In the genomic region with DNA sequence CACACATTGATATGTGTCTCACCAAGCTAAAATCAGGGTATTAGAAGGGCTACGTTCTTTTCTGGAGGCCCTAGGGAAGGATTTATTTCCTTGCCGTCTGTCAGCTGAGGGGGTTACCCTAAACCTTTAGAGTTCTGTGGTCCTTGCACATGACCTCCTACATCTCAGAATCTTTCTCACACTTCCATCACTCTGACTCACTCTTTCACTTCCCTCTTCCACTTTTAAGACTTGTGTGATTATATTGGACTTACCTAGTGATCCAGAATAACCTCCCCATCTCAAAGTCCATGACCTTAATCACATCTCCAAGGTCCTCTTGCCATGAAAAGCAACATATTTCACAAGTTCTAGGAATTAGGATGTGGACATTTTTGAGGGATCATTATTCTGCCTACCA, we compare ENCODE assay signal across 11 cellular contexts. TPM values are rescaled to one million over a fixed set of nuclear protein-coding genes. Genes with fewer than 3 reads are reported as not detected.
A peak's percentile ranks its signal among the peaks of the same experiment; 100 is the strongest.
DNase-seq lines count a peak whose midpoint lies in the region; ATAC-seq, FAIRE-seq and TF ChIP-seq lines count a peak whose summit lies in the region.
"Had no signal": no experiment of that assay in that cellular context is flagged by ENCODE, and none has a peak within 500 bp of the region (broad histone marks: within the 10 kb centered on the region; RNA-seq: fewer than 3 reads in every experiment).

No MANE protein-coding gene starts in this region.

- no peaks in the 10 kb centered on the region for H3K4me1 Mint-ChIP-seq in activated T-helper 1 cell treated with anti-CD3 and anti-CD28 coated beads, Interleukin-12 subunit alpha, Interleukin-12 subunit beta, Interleukin-2, Interleukin-4 antibody, amounts not matched to agents 30 ng/mL and 10 ng/mL and 1 ng/mL, durations not matched to agents 14 hours and 24 hours and 36 hours (ENCODE audit: low read depth)
- H3K4me1 Mint-ChIP-seq: CD4-positive, CD25-positive, alpha-beta regulatory T cell had no signal

- H3K36me3 Mint-ChIP-seq in activated T-helper 1 cell treated with anti-CD3 and anti-CD28 coated beads, Interleukin-12 subunit alpha, Interleukin-12 subunit beta, Interleukin-2, Interleukin-4 antibody, amounts not matched to agents 30 ng/mL and 10 ng/mL and 1 ng/mL, durations not matched to agents 14 hours and 24 hours and 36 hours (ENCODE audit: low read depth) = no peaks in the 10 kb centered on the region
- H3K36me3 Mint-ChIP-seq: CD4-positive, CD25-positive, alpha-beta regulatory T cell had no signal

- no peak overlapping the region for H3K27ac Mint-ChIP-seq in activated T-helper 1 cell treated with anti-CD3 and anti-CD28 coated beads, Interleukin-12 subunit alpha, Interleukin-12 subunit beta, Interleukin-2, Interleukin-4 antibody, amounts not matched to agents 30 ng/mL and 10 ng/mL and 1 ng/mL, durations not matched to agents 14 hours and 24 hours and 36 hours

- H3K27me3 Mint-ChIP-seq in activated T-helper 1 cell treated with anti-CD3 and anti-CD28 coated beads, Interleukin-12 subunit alpha, Interleukin-12 subunit beta, Interleukin-2, Interleukin-4 antibody, amounts not matched to agents 30 ng/mL and 10 ng/mL and 1 ng/mL, durations not matched to agents 14 hours and 24 hours and 36 hours (ENCODE audit: insufficient read depth) = no peaks in the 10 kb centered on the region
- H3K27me3 Mint-ChIP-seq: CD4-positive, CD25-positive, alpha-beta regulatory T cell had no signal

- ATAC-seq in GM18505 (IDR thresholded peaks at IDR 0.05; ENCODE audit: unreplicated experiment) (peak; percentile 98), GM21390 (IDR thresholded peaks at IDR 0.05; ENCODE audit: unreplicated experiment) (peak; percentile 92), HG03066 (IDR thresholded peaks at IDR 0.05; ENCODE audit: low read depth, unreplicated experiment) (peak; percentile 96)

- intact Hi-C loops in activated T-helper 1 cell treated with anti-CD3 and anti-CD28 coated beads, Interleukin-12 subunit alpha, Interleukin-12 subunit beta, Interleukin-2, Interleukin-4 antibody, amounts not matched to agents 30 ng/mL and 10 ng/mL and 1 ng/mL, durations not matched to agents 14 hours and 24 hours and 36 hours (cut with micrococcal nuclease) = no loop called here

- TF ChIP-seq POLR2A in GM18505 (IDR thresholded peaks at IDR 0.05; ENCODE audit: borderline replicate concordance, extremely low read depth, insufficient read depth, insufficient read length) = no peak

- peaks cover 6% of the 10 kb centered on the region for H3K9me3 Mint-ChIP-seq in activated T-helper 1 cell treated with anti-CD3 and anti-CD28 coated beads, Interleukin-12 subunit alpha, Interleukin-12 subunit beta, Interleukin-2, Interleukin-4 antibody, amounts not matched to agents 30 ng/mL and 10 ng/mL and 1 ng/mL, durations not matched to agents 14 hours and 24 hours and 36 hours

- FAIRE-seq in frontal cortex (lab: Jason Lieb, UNC) = no peak

- no peak overlapping the region for H3K4me3 Mint-ChIP-seq in activated T-helper 1 cell treated with anti-CD3 and anti-CD28 coated beads, Interleukin-12 subunit alpha, Interleukin-12 subunit beta, Interleukin-2, Interleukin-4 antibody, amounts not matched to agents 30 ng/mL and 10 ng/mL and 1 ng/mL, durations not matched to agents 14 hours and 24 hours and 36 hours
- H3K4me3 Mint-ChIP-seq: CD4-positive, CD25-positive, alpha-beta regulatory T cell had no signal

- DNase-seq in NOMO-1 (lab: John Stamatoyannopoulos, UW; ENCODE audit: unreplicated experiment in 2 of 2) (peak; percentile 56 to 70), NCI-H510A treated with DMSO at 0.1 percent for 48 hours (lab: John Stamatoyannopoulos, UW) (no peak), frontal cortex (ENCODE audit: low spot score in 2 of 2) (no peak), NCI-H345 treated with DMSO at 0.1 percent for 48 hours (lab: John Stamatoyannopoulos, UW; ENCODE audit: unreplicated experiment) (no peak)
- DNase-seq in activated T-helper 1 cell treated with anti-CD3 and anti-CD28 coated beads, Interleukin-12 subunit alpha, Interleukin-12 subunit beta, Interleukin-2, Interleukin-4 antibody, amounts not matched to agents 30 ng/mL and 10 ng/mL and 1 ng/mL, durations not matched to agents 14 hours and 24 hours and 36 hours (ENCODE audit: low spot score) = no peak
- DNase-seq: CD4-positive, CD25-positive, alpha-beta regulatory T cell; NCI-H1436; testis had no signal

RNA-seq across cellular contexts. Expression of a gene that starts 53.6 kb away (rescaled TPM):
- 11.2 and 12.5 TPM in 2 replicates for total RNA-seq in activated T-helper 1 cell treated with anti-CD3 and anti-CD28 coated beads, Interleukin-12 subunit alpha, Interleukin-12 subunit beta, Interleukin-2, Interleukin-4 antibody, amounts not matched to agents 30 ng/mL and 10 ng/mL and 1 ng/mL, durations not matched to agents 14 hours and 24 hours and 36 hours
- total RNA-seq in frontal cortex = 22.8 TPM

Comparison
In these comparisons a context has a peak if more than half of its experiments do, and no peak if none do; other contexts are left out.
1. DNase-seq: peak in NOMO-1 (2 of 2); none in NCI-H510A treated with DMSO at 0.1 percent for 48 hours (single experiment), activated T-helper 1 cell treated with anti-CD3 and anti-CD28 coated beads, Interleukin-12 subunit alpha, Interleukin-12 subunit beta, Interleukin-2, Interleukin-4 antibody, amounts not matched to agents 30 ng/mL and 10 ng/mL and 1 ng/mL, durations not matched to agents 14 hours and 24 hours and 36 hours (single experiment), frontal cortex (0 of 2) and NCI-H345 treated with DMSO at 0.1 percent for 48 hours (single experiment).
2. Peak in every context shown above with its lines, with median percentiles within 50 percentile points of each other: ATAC-seq.